Comparison of ENCODE assay signal across 12 cellular contexts in genomic region chr1:61054636-61055035, GRCh38. TPM values are rescaled to one million over a fixed set of nuclear protein-coding genes. Genes with fewer than 3 reads are reported as not detected.
DNase-seq lines count a peak whose midpoint lies in the region; ATAC-seq, FAIRE-seq and TF ChIP-seq lines count a peak whose summit lies in the region.
"Had no signal": no experiment of that assay in that cellular context is flagged by ENCODE, and none has a peak within 500 bp of the region (broad histone marks: within the 10 kb centered on the region; RNA-seq: fewer than 3 reads in every experiment).

No MANE protein-coding gene starts in this region.

- in situ Hi-C loops in transverse colon (cut with MboI; ENCODE audit: low pct_ligation_motif_present in 1 of 4, low pct_unique_long_range_greater_than_20kb in 1 of 4, low sequenced_read_pairs in 3 of 4) = loop anchor here in 3 of 4 donors (10.0 to 25.0 kb wide), 4 partner anchors 280 to 583 kb away; no protein-coding TSS in a partner anchor

- 54% methylated on average over 11 of the region's 11 CpGs; no CpG with 5 or more reads in 1 of the 2 donors for WGBS in transverse colon (ENCODE audit: low coverage in 1 of 2), 2 donors

- peak overlapping the region; percentile 39 for H3K4me3 Mint-ChIP-seq in activated naive CD8-positive, alpha-beta T cell treated with anti-CD3 and anti-CD28 coated beads, Interleukin-2, amount 10 ng/mL, durations not matched to agents 7 days and 5 days
- H3K4me3 Mint-ChIP-seq in activated naive CD8-positive, alpha-beta T cell treated with anti-CD3 and anti-CD28 coated beads, Interleukin-2, amount 50 U/mL, for 24 hours = no peak overlapping the region
- H3K4me3 Mint-ChIP-seq in naive B cell = peak overlapping the region in 7 of 8 donors; percentile 15 to 83 (median 59)

- H3K4me1 ChIP-seq in transverse colon (peaks cover 18 to 48% (median 28%) of the 10 kb centered on the region in 4 donors), left lung (peaks cover 20 to 65% of the 10 kb centered on the region in 2 donors), kidney (ENCODE audit: control insufficient read depth in 1 of 2, insufficient read depth in 1 of 2, low read depth in 1 of 2, low read length in 2 of 2) (peaks cover 8 to 15% of the 10 kb centered on the region in 2 donors)

- no peak overlapping the region for H3K9ac ChIP-seq in kidney (ENCODE audit: low read length in 2 of 2)

- DNase-seq in activated naive CD8-positive, alpha-beta T cell treated with anti-CD3 and anti-CD28 coated beads, Interleukin-2, amount 10 ng/mL, durations not matched to agents 7 days and 5 days = no peak
- DNase-seq in activated naive CD8-positive, alpha-beta T cell treated with anti-CD3 and anti-CD28 coated beads, Interleukin-2, amount 50 U/mL, for 24 hours = no peak
- no peak for DNase-seq in coronary artery (ENCODE audit: low spot score)
- no peak for DNase-seq in naive B cell
- peak; percentile 72 for DNase-seq in transverse colon
- no peak for DNase-seq in left lung
- no peak for DNase-seq in kidney
- DNase-seq in NCI-H526 treated with DMSO at 0.1 percent for 48 hours (lab: John Stamatoyannopoulos, UW) = no peak
- DNase-seq: amniotic stem cell, NCI-H1930 had no signal

- H3K9me3 Mint-ChIP-seq in activated naive CD8-positive, alpha-beta T cell treated with anti-CD3 and anti-CD28 coated beads, Interleukin-2, amount 10 ng/mL, durations not matched to agents 7 days and 5 days = no peaks in the 10 kb centered on the region
- no peaks in the 10 kb centered on the region for H3K9me3 Mint-ChIP-seq in activated naive CD8-positive, alpha-beta T cell treated with anti-CD3 and anti-CD28 coated beads, Interleukin-2, amount 50 U/mL, for 24 hours
- H3K9me3 Mint-ChIP-seq in naive B cell = peaks cover 0 to 3% (median 0%) of the 10 kb centered on the region in 7 donors
- H3K9me3 Mint-ChIP-seq: activated CD4-positive, alpha-beta memory T cell treated with anti-CD3 and anti-CD28 coated beads for 36 hours had no signal

- H3K27ac ChIP-seq in coronary artery = peak overlapping the region; percentile 89 to 99
- peak overlapping the region; percentile 79 to 96 (median 96) for H3K27ac ChIP-seq in transverse colon
- no peak overlapping the region for H3K27ac ChIP-seq in left lung
- no peak overlapping the region for H3K27ac ChIP-seq in kidney (ENCODE audit: low read depth in 2 of 2, low read length in 2 of 2)

- TF ChIP-seq POLR2A in transverse colon (IDR thresholded peaks at IDR 0.05) = peak; percentile 55

- H3K4me1 Mint-ChIP-seq in activated naive CD8-positive, alpha-beta T cell treated with anti-CD3 and anti-CD28 coated beads, Interleukin-2, amount 10 ng/mL, durations not matched to agents 7 days and 5 days = peaks cover 26% of the 10 kb centered on the region
- H3K4me1 Mint-ChIP-seq in activated naive CD8-positive, alpha-beta T cell treated with anti-CD3 and anti-CD28 coated beads, Interleukin-2, amount 50 U/mL, for 24 hours = peaks cover 36% of the 10 kb centered on the region
- H3K4me1 Mint-ChIP-seq in naive B cell = peaks cover 12 to 43% (median 38%) of the 10 kb centered on the region in 3 donors

- no peak for TF ChIP-seq EP300 in transverse colon (IDR thresholded peaks at IDR 0.05; ENCODE audit: low read depth)

- intact Hi-C loops in transverse colon (cut with DNase I; ENCODE audit: low total_unique reads) = loop anchor here (5.0 to 10.0 kb wide), 2 partner anchors 200 to 398 kb away; no protein-coding TSS in a partner anchor
- intact Hi-C loops in left lung (cut with DNase I) = loop anchor here in 1 of 2 donors (10.0 kb wide), 2 partner anchors 280 to 400 kb away; no protein-coding TSS in a partner anchor
- intact Hi-C loops in kidney (cut with DNase I) = no loop called here

- ATAC-seq in activated naive CD8-positive, alpha-beta T cell treated with anti-CD3 and anti-CD28 coated beads, Interleukin-2, amount 10 ng/mL, durations not matched to agents 7 days and 5 days (ENCODE audit: low read depth) = no peak
- ATAC-seq in activated naive CD8-positive, alpha-beta T cell treated with anti-CD3 and anti-CD28 coated beads, Interleukin-2, amount 50 U/mL, for 24 hours = no peak
- ATAC-seq in naive B cell (ENCODE audit: low read depth in 2 of 2) (no peak), left lung (no peak)

- H3K9me3 ChIP-seq in transverse colon (no peaks in the 10 kb centered on the region), left lung (no peaks in the 10 kb centered on the region), kidney (ENCODE audit: control insufficient read depth in 1 of 2, low read length in 2 of 2) (no peaks in the 10 kb centered on the region)

- H3K27me3 Mint-ChIP-seq in activated naive CD8-positive, alpha-beta T cell treated with anti-CD3 and anti-CD28 coated beads, Interleukin-2, amount 10 ng/mL, durations not matched to agents 7 days and 5 days = peaks cover 81% of the 10 kb centered on the region
- peaks cover 78% of the 10 kb centered on the region for H3K27me3 Mint-ChIP-seq in activated naive CD8-positive, alpha-beta T cell treated with anti-CD3 and anti-CD28 coated beads, Interleukin-2, amount 50 U/mL, for 24 hours
- H3K27me3 Mint-ChIP-seq in naive B cell = peaks cover 66 to 87% (median 68%) of the 10 kb centered on the region in 3 donors

- H3K27ac Mint-ChIP-seq in activated naive CD8-positive, alpha-beta T cell treated with anti-CD3 and anti-CD28 coated beads, Interleukin-2, amount 10 ng/mL, durations not matched to agents 7 days and 5 days = no peak overlapping the region
- no peak overlapping the region for H3K27ac Mint-ChIP-seq in activated naive CD8-positive, alpha-beta T cell treated with anti-CD3 and anti-CD28 coated beads, Interleukin-2, amount 50 U/mL, for 24 hours
- no peak overlapping the region for H3K27ac Mint-ChIP-seq in naive B cell
- H3K27ac Mint-ChIP-seq: activated CD4-positive, alpha-beta memory T cell treated with anti-CD3 and anti-CD28 coated beads for 36 hours had no signal

- POLR2A ChIA-PET in activated naive CD8-positive, alpha-beta T cell treated with anti-CD3 and anti-CD28 coated beads, Interleukin-2, amount 10 ng/mL, durations not matched to agents 7 days and 5 days (lab: Charles Lee) = no interaction called here

- no peak for FAIRE-seq in kidney (lab: Jason Lieb, UNC)
- FAIRE-seq: islet of Langerhans had no signal

- H3K36me3 Mint-ChIP-seq in activated naive CD8-positive, alpha-beta T cell treated with anti-CD3 and anti-CD28 coated beads, Interleukin-2, amount 10 ng/mL, durations not matched to agents 7 days and 5 days = no peaks in the 10 kb centered on the region
- no peaks in the 10 kb centered on the region for H3K36me3 Mint-ChIP-seq in activated naive CD8-positive, alpha-beta T cell treated with anti-CD3 and anti-CD28 coated beads, Interleukin-2, amount 50 U/mL, for 24 hours (ENCODE audit: low read depth)
- peaks cover 0 to 4% of the 10 kb centered on the region in 2 donors for H3K36me3 Mint-ChIP-seq in naive B cell
- H3K36me3 Mint-ChIP-seq: activated CD4-positive, alpha-beta memory T cell treated with anti-CD3 and anti-CD28 coated beads for 36 hours had no signal

- H3K36me3 ChIP-seq in transverse colon (no peaks in the 10 kb centered on the region), left lung (no peaks in the 10 kb centered on the region), kidney (ENCODE audit: control insufficient read depth in 1 of 2, insufficient read depth in 2 of 2, low read length in 2 of 2) (no peaks in the 10 kb centered on the region)

- H3K27me3 ChIP-seq in transverse colon (peaks cover 2% of the 10 kb centered on the region), left lung (peaks cover 0 to 72% of the 10 kb centered on the region in 2 donors)

- TF ChIP-seq CTCF in coronary artery (IDR thresholded peaks at IDR 0.05) (no peak), transverse colon (IDR thresholded peaks at IDR 0.05) (no peak), left lung (IDR thresholded peaks at IDR 0.05) (no peak), kidney (IDR thresholded peaks at IDR 0.05; ENCODE audit: borderline replicate concordance, extremely low read depth, insufficient read depth) (no peak)

- peak overlapping the region; percentile 96 for H3K4me3 ChIP-seq in coronary artery
- peak overlapping the region in 2 of 4 donors; percentile 35 to 42 for H3K4me3 ChIP-seq in transverse colon
- no peak overlapping the region for H3K4me3 ChIP-seq in left lung
- no peak overlapping the region for H3K4me3 ChIP-seq in kidney (ENCODE audit: low read length in 2 of 2)

RNA-seq across cellular contexts. Expression of gene NFIA, which starts 27.7 kb away (rescaled TPM):
- 1 to 10 TPM; 4.2 to 5.7 TPM for total RNA-seq in activated naive CD8-positive, alpha-beta T cell treated with anti-CD3 and anti-CD28 coated beads, Interleukin-2, amount 10 ng/mL, durations not matched to agents 7 days and 5 days
- polyA plus RNA-seq in naive B cell (ENCODE audit: low read depth in 6 of 6) (1 to 10 TPM in 4 of 6 donors, under 1 TPM in 2; 0.77 to 5.7 (median 1.4) TPM), kidney (ENCODE audit: insufficient read depth, low read depth, low replicate concordance) (4.8 TPM)
- total RNA-seq in transverse colon (10 to 100 TPM; 17.3 to 37.2 (median 29.8) TPM), left lung (10 to 100 TPM; 43.1 to 60.7 TPM), kidney (87.5 TPM)

Comparison
In these comparisons a context has a peak if more than half of its experiments do, and no peak if none do; other contexts are left out.
1. H3K27ac ChIP-seq: peak in coronary artery (2 of 2) and transverse colon (4 of 4); none in left lung (0 of 2) and kidney (0 of 2).